ENCODE assay signal across 24 cellular contexts in the genomic region with DNA sequence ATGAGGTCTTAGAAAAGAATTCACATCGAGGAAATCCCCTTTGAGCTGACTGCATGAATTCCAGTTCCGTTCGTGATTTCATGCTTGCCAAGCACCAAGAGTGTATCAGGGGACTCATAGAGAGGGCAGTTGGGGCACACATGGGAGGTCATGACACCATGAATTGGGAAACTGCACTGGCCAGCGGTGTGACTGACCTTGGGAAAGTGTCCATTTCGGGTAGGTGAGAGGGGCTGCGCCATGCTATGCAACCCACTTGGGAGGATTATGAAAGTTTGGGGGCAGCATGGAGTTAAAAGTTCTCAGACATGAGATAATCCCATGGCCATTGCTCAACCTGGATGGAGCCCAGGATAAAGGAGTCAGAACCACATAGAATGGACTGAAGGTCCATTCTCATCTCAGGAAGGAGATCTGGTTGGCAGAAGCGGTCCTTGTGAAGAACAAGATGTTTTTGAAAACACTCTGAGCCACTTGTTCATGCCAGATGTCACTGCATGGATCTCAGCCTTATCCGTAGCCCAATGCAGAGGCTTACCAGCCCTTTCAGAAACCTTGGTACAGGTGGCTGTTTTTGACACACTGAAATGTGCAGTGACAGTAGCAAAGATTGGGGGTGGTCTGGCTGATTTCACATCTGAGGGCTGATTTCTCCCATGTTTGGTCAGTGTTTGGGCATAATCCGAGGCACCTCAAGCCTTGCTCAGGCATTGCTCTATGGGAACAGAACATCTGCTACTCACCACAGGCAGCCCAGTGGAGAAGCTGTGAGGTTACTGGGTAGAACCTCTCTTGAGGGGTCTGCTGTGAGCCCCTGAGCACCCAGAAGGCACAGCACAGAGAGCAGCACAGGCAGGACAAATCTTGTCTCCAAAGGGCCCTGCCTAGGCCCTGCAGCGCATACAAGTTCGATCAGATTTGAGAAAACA.
DNase-seq lines count a peak whose midpoint lies in the region; ATAC-seq and TF ChIP-seq lines count a peak whose summit lies in the region.
"Had no signal": no experiment of that assay in that cellular context is flagged by ENCODE, and none has a peak within 500 bp of the region (broad histone marks: within the 10 kb centered on the region; RNA-seq: fewer than 3 reads in every experiment).

No MANE protein-coding gene starts in this region.

- H3K4me2 ChIP-seq in osteoblast (ENCODE audit: insufficient read depth, low read length), result no peak overlapping the region

- no peaks in the 10 kb centered on the region for H3K9me3 ChIP-seq in gastroesophageal sphincter
- H3K9me3 ChIP-seq in osteoblast (ENCODE audit: low read depth, low read length), result no peaks in the 10 kb centered on the region
- H3K9me3 ChIP-seq in tibial artery, result no peaks in the 10 kb centered on the region

- no peaks in the 10 kb centered on the region for H4K20me1 ChIP-seq in osteoblast (ENCODE audit: insufficient read depth, low read length)

- 66 to 78% methylated on average over 5 to 6 of the region's 11 CpGs for WGBS in gastroesophageal sphincter (ENCODE audit: low coverage in 1 of 2), 2 donors

- TF ChIP-seq POLR2A in gastroesophageal sphincter (IDR thresholded peaks at IDR 0.05), result no peak

- no peak overlapping the region for H3K4me3 ChIP-seq in gastroesophageal sphincter
- no peak overlapping the region for H3K4me3 ChIP-seq in osteoblast (ENCODE audit: insufficient read depth, low read length)
- H3K4me3 ChIP-seq in tibial artery, result no peak overlapping the region

- DNase-seq in RPMI7951 (ENCODE audit: low read depth) (peak; percentile 47), osteoblast (ENCODE audit: insufficient read length, low spot score, missing footprints) (peak; percentile 11), tibial artery (peak; percentile 75 to 85), cerebellar nuclear complex (lab: John Stamatoyannopoulos, UW) (no peak), MV-4-11 (lab: John Stamatoyannopoulos, UW) (no peak)
- DNase-seq: activated CD4-positive, alpha-beta T cell treated with anti-CD3 and anti-CD28 coated beads for 1 hour; activated CD8-positive, alpha-beta memory T cell treated with anti-CD3 and anti-CD28 coated beads for 24 hours; activated naive CD4-positive, alpha-beta T cell; activated T-cell treated with anti-CD3 and anti-CD28 coated beads, Interleukin-2, amount 50 U/mL, for 4 hours; amygdala; CD4-positive, alpha-beta memory T cell; central memory CD4-positive, alpha-beta T cell; foreskin keratinocyte; Karpas-422; mammary epithelial cell; NCI-H1092 treated with DMSO at 0.1 percent for 48 hours; NCI-H2029 treated with DMSO at 0.1 percent for 48 hours; NCI-H82; occipital lobe; SIG-M5; substantia nigra had no signal

- H3K4me1 ChIP-seq in gastroesophageal sphincter (no peaks in the 10 kb centered on the region), osteoblast (ENCODE audit: insufficient read depth, low read length) (peaks cover 4% of the 10 kb centered on the region), tibial artery (peaks cover 0 to 8% (median 2%) of the 10 kb centered on the region in 4 donors)
- H3K4me1 ChIP-seq: foreskin keratinocyte had no signal

- ATAC-seq in gastroesophageal sphincter (peak; percentile 83), GM21529 (IDR thresholded peaks at IDR 0.05; ENCODE audit: unreplicated experiment) (no peak), HG03571 (IDR thresholded peaks at IDR 0.05; ENCODE audit: unreplicated experiment) (no peak)
- ATAC-seq: activated T-cell treated with anti-CD3 and anti-CD28 coated beads, Interleukin-2, amount 50 U/mL, for 4 hours; foreskin keratinocyte had no signal

- no peak for TF ChIP-seq EP300 in gastroesophageal sphincter (IDR thresholded peaks at IDR 0.05)

- H3K27me3 ChIP-seq in gastroesophageal sphincter (no peaks in the 10 kb centered on the region), osteoblast (ENCODE audit: insufficient read depth, low read length) (peaks cover 6% of the 10 kb centered on the region), tibial artery (no peaks in the 10 kb centered on the region)
- H3K27me3 ChIP-seq: foreskin keratinocyte had no signal

- H3K79me2 ChIP-seq in osteoblast (ENCODE audit: insufficient read depth, low read length), result no peaks in the 10 kb centered on the region

- no peak overlapping the region for H2AFZ ChIP-seq in osteoblast (ENCODE audit: low read length)

- TF ChIP-seq CTCF in gastroesophageal sphincter (IDR thresholded peaks at IDR 0.05), result no peak
- no peak for TF ChIP-seq CTCF in osteoblast (IDR thresholded peaks at IDR 0.05; ENCODE audit: extremely low read depth, low read depth, low read length)
- no peak for TF ChIP-seq CTCF in tibial artery (IDR thresholded peaks at IDR 0.05)

- H3K27ac ChIP-seq in gastroesophageal sphincter (no peak overlapping the region), osteoblast (ENCODE audit: low read depth, low read length) (no peak overlapping the region), tibial artery (no peak overlapping the region)
- H3K27ac ChIP-seq: foreskin keratinocyte had no signal

- H3K36me3 ChIP-seq in gastroesophageal sphincter (no peaks in the 10 kb centered on the region), osteoblast (ENCODE audit: insufficient read depth, low read length) (no peaks in the 10 kb centered on the region), tibial artery (no peaks in the 10 kb centered on the region)

- intact Hi-C loops in tibial artery (cut with DNase I; ENCODE audit: low total_unique reads), result no loop called here

Comparison
In these comparisons a context has a peak if more than half of its experiments do, and no peak if none do; other contexts are left out.
1. DNase-seq: peak in RPMI7951 (single experiment), osteoblast (single experiment) and tibial artery (2 of 2); none in cerebellar nuclear complex (0 of 2) and MV-4-11 (single experiment).